1 cellular context compared by ENCODE assay signal in the genomic region with DNA sequence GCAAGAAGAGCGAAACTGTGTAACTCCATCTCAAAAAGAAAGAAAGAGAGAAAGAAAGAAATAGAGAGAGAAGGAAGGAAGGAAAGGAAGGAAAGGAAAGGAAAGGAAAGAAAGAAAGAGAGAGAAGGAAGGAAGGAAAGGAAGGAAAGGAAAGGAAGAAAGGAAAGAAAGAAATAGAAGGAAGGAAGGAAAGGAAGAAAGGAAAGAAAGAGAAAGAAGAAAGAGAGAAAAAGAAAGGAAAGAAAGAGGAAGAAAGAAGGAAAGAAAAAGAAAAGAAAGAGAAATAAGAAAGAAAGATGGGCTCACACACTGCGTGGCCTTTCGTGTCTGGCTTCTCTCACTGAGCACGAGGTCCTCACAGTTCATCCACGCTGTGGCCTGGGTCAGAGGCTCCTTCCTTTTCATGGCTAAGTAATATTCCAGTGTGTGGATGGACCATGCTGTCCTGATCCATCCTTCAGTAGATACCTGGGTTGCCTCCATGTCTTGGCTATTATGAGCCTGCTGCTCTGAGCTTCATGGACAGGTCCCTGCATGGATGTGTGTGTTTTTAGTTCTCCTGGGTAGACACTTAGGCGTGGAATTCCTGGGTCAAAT.
TF ChIP-seq lines count a peak whose summit lies in the region.

No MANE protein-coding gene starts in this region.

TF ChIP-seq in WTC11, 78 proteins besides CTCF, POLR2A, EP300 and RAD21 (continued from another document):
- TF ChIP-seq, protein P1, sequence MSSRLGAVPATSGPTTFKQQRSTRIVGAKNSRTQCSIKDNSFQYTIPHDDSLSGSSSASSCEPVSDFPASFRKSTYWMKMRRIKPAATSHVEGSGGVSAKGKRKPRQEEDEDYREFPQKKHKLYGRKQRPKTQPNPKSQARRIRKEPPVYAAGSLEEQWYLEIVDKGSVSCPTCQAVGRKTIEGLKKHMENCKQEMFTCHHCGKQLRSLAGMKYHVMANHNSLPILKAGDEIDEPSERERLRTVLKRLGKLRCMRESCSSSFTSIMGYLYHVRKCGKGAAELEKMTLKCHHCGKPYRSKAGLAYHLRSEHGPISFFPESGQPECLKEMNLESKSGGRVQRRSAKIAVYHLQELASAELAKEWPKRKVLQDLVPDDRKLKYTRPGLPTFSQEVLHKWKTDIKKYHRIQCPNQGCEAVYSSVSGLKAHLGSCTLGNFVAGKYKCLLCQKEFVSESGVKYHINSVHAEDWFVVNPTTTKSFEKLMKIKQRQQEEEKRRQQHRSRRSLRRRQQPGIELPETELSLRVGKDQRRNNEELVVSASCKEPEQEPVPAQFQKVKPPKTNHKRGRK (CRISPR knock-in tag; IDR thresholded peaks at IDR 0.05; ENCODE audit: borderline replicate concordance), result peak; percentile 91; the same call in 1 of the 2 replicates
- TF ChIP-seq ZNF396 (CRISPR knock-in tag; IDR thresholded peaks at IDR 0.05; ENCODE audit: borderline replicate concordance), result no peak
- TF ChIP-seq NR1H2 (CRISPR knock-in tag; IDR thresholded peaks at IDR 0.05), result no peak
- TF ChIP-seq ZNF121 (CRISPR knock-in tag; IDR thresholded peaks at IDR 0.05), result peak; percentile 61; the same call in 1 of the 2 replicates
